In the genomic region with DNA sequence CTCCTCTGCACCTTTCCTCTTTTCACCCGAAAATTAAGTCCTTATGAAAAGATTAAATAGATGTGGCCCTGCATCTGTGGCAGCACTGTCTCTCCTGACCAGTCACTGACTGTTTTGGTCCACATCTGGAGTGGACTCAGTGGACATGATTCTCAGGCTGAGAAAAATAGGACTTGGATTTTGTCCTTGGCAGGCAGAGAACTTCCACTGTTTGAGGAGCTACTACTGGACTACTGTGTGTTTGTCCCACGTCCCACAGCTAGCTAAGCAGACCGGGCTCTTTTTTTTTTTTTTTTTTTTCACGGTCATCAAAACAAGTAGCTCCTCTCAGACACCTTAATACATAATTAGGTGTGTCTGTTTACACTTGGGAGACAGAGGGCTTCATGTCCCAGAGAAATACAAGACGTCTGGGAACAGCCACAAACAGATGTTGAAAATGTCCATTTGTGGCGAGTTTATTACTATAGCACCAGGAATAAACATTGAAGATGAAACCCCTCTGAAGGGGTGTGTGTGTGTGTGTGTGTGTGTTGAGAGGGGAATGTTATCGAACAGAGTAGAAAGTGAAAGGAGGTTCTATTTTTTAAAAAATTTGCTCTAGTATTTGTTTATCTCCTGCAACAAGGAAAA, we compare ENCODE assay signal across 11 cellular contexts.
DNase-seq lines count a peak whose midpoint lies in the region; ATAC-seq, FAIRE-seq and TF ChIP-seq lines count a peak whose summit lies in the region.
"Had no signal": no experiment of that assay in that cellular context is flagged by ENCODE, and none has a peak within 500 bp of the region (broad histone marks: within the 10 kb centered on the region; RNA-seq: fewer than 3 reads in every experiment).

No MANE protein-coding gene starts in this region.

- H3K27me3 ChIP-seq in BJ (ENCODE audit: control insufficient read depth, insufficient read depth, low read length) (no peaks in the 10 kb centered on the region), HepG2 (ENCODE audit: control insufficient read depth in 1 of 2, insufficient read depth in 2 of 2, low read length in 2 of 2) (peaks cover 0 to 3% of the 10 kb centered on the region in 2 experiments; a peak in 1 of 5 replicates)

- no peaks in the 10 kb centered on the region for H3K79me2 ChIP-seq in HepG2 (ENCODE audit: insufficient read depth, low read length)

- peak overlapping the region; percentile 98; the same call in 1 of the 2 replicates for H3K27ac ChIP-seq in VCaP
- H3K27ac ChIP-seq in HepG2 (ENCODE audit: extremely low read length, insufficient read depth, low read length): no peak overlapping the region

- peaks cover 1% of the 10 kb centered on the region; the same call in 1 of the 2 replicates for H3K36me3 ChIP-seq in BJ (ENCODE audit: control insufficient read depth, insufficient read depth, low read length)
- no peaks in the 10 kb centered on the region for H3K36me3 ChIP-seq in HepG2 (replicated peaks in 1 of 2; ENCODE audit: control insufficient read depth in 1 of 2, insufficient read depth in 2 of 2, low read length in 2 of 2)

- 13% methylated on average over 7 of the region's 7 CpGs for WGBS in HepG2 (ENCODE audit: low lambda C conversion rate)

- TF ChIP-seq EP300 in HepG2 (IDR thresholded peaks at IDR 0.05; ENCODE audit: low read depth in 2 of 2, low read length in 2 of 2) (no peak), HepG2 (CRISPR knock-in tag; IDR thresholded peaks at IDR 0.05; ENCODE audit: borderline replicate concordance) (no peak)

- in situ Hi-C loops in HepG2 (cut with HindIII; ENCODE audit: extremely low pct_ligation_motif_present, low pct_unique_long_range_greater_than_20kb): no loop called here

- no peaks in the 10 kb centered on the region for H3K9me3 ChIP-seq in HepG2 (ENCODE audit: low read length)

- no peak for FAIRE-seq in HepG2 (lab: Jason Lieb, UNC)
- FAIRE-seq: frontal cortex had no signal

- H3K4me3 ChIP-seq in BJ (ENCODE audit: low read depth, low read length) (peak overlapping the region; percentile 5; the same call in 1 of the 2 replicates), foreskin fibroblast (ENCODE audit: low read depth in 1 of 2, low read length in 2 of 2) (peak overlapping the region; percentile 27 to 40), HepG2 (replicated peaks in 1 of 3; ENCODE audit: insufficient read depth in 1 of 3, low read depth in 2 of 3, low read length in 3 of 3) (no peak overlapping the region)

- no peaks in the 10 kb centered on the region for H4K20me1 ChIP-seq in HepG2 (ENCODE audit: insufficient read depth, low read length)

- TF ChIP-seq CTCF in BJ (IDR thresholded peaks at IDR 0.05; ENCODE audit: insufficient read depth, low read depth, low read length) (no peak), VCaP (conservative IDR thresholded peaks at IDR 0.05) (no peak), foreskin fibroblast (IDR thresholded peaks at IDR 0.05; ENCODE audit: low read depth, low read length) (no peak), HepG2 (CRISPR knock-in tag; IDR thresholded peaks at IDR 0.05) (no peak)

- POLR2A ChIA-PET in BJ (lab: Charles Lee) (no interaction called here), HepG2 (lab: Yijun Ruan, JAX) (no interaction called here)

- H3K4me2 ChIP-seq in HepG2 (ENCODE audit: low read depth, low read length): no peak overlapping the region

- BruUV-seq in HepG2 (replicated peaks; lab: Mats Ljungman, UMichigan): no TSS peak

- no peaks in the 10 kb centered on the region for H3K4me1 ChIP-seq in HepG2 (ENCODE audit: insufficient read depth, low read length)

- no peak overlapping the region for H3K9ac ChIP-seq in HepG2 (ENCODE audit: insufficient read depth, low read depth, low read length)

- CTCF ChIA-PET in BJ (lab: Yijun Ruan, JAX): interaction anchor here (1.0 kb wide), 1 partner anchor 10 kb away, joined by 3 read pairs; no protein-coding TSS in a partner anchor
- CTCF ChIA-PET in HepG2 (lab: Yijun Ruan, JAX; ENCODE audit: low intra/inter-chr PET ratio, low total read pairs): no interaction called here

- no peak for TF ChIP-seq RAD21 in HepG2 (CRISPR knock-in tag; IDR thresholded peaks at IDR 0.05)

- TF ChIP-seq POLR2A in HepG2 (IDR thresholded peaks at IDR 0.05; ENCODE audit: insufficient read depth in 1 of 2, low read depth in 2 of 2, low read length in 2 of 2): no peak

- no peak overlapping the region for H2AFZ ChIP-seq in HepG2 (ENCODE audit: low read length)

- DNase-seq in BJ (ENCODE audit: low read depth) (no peak), foreskin fibroblast (peak in 1 of 2 donors; percentile 43), sciatic nerve (ENCODE audit: low spot score) (no peak), dermis blood vessel endothelial cell (no peak), HepG2 (ENCODE audit: low spot score) (no peak)
- DNase-seq: MV-4-11, NCI-H69 had no signal

- peak; percentile 87 for ATAC-seq in sciatic nerve
- ATAC-seq in HG03196 (IDR thresholded peaks at IDR 0.05; ENCODE audit: unreplicated experiment): no peak
- ATAC-seq in HG03520 (IDR thresholded peaks at IDR 0.05; ENCODE audit: unreplicated experiment): no peak
- ATAC-seq in HepG2: no peak

- intact Hi-C loops in sciatic nerve (cut with DNase I): no loop called here
- intact Hi-C loops in HepG2 (cut with micrococcal nuclease; ENCODE audit: unreplicated experiment): no loop called here

TF ChIP-seq in HepG2, 621 proteins besides CTCF, POLR2A, EP300 and RAD21:
- no peak for TF ChIP-seq ZNF552 (CRISPR knock-in tag; IDR thresholded peaks at IDR 0.05; ENCODE audit: borderline replicate concordance)
- TF ChIP-seq ZNF180 (CRISPR knock-in tag; IDR thresholded peaks at IDR 0.05; ENCODE audit: borderline replicate concordance, low read depth): no peak
- no peak for TF ChIP-seq YY1 (IDR thresholded peaks at IDR 0.05; ENCODE audit: insufficient read depth, insufficient replicate concordance, low read depth, low read length)
- TF ChIP-seq ZNF605 (CRISPR knock-in tag; IDR thresholded peaks at IDR 0.05): no peak
TF ChIP-seq in HepG2: peak in this region for 0.

Comparison
In these comparisons a context has a peak if more than half of its experiments do, and no peak if none do; other contexts are left out.
1. H3K4me3 ChIP-seq: peak in BJ (single experiment) and foreskin fibroblast (2 of 2); none in HepG2 (0 of 3).